ENCODE assay signal across 1 cellular context in the genomic region with DNA sequence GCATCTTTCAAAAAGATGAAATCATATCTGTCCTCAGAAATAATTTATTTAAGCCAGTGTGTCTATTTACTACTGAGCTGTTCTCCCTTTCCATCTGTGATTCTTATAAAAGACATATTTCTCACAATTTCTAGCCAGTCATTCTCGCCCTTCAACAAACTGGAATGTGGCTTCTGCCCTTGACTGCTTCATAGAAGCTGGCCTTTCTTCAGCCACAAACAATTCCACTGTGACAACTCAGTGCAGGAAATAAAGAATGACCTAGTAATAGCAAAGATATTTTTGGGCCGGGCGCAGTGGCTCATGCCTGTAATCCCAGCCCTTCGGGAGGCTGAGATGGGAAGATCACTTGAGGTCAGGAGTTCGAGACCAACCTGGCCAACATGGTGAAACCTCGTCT.
TF ChIP-seq lines count a peak whose summit lies in the region.

No MANE protein-coding gene starts in this region.

TF ChIP-seq in IMR-90, 13 proteins besides CTCF, POLR2A, EP300 and RAD21 (continued from another document):
- no peak for TF ChIP-seq RFX5 (IDR thresholded peaks at IDR 0.05; ENCODE audit: low read depth, low read length)
- no peak for TF ChIP-seq ELK1 (IDR thresholded peaks at IDR 0.05; ENCODE audit: borderline replicate concordance, low read depth, low read length)
- TF ChIP-seq CHD1 (IDR thresholded peaks at IDR 0.05; ENCODE audit: low read depth, low read length): no peak
- no peak for TF ChIP-seq RCOR1 (IDR thresholded peaks at IDR 0.05; ENCODE audit: insufficient replicate concordance, low read length)
- TF ChIP-seq FOS (IDR thresholded peaks at IDR 0.05; ENCODE audit: low read depth, low read length): no peak
- TF ChIP-seq, protein P1, sequence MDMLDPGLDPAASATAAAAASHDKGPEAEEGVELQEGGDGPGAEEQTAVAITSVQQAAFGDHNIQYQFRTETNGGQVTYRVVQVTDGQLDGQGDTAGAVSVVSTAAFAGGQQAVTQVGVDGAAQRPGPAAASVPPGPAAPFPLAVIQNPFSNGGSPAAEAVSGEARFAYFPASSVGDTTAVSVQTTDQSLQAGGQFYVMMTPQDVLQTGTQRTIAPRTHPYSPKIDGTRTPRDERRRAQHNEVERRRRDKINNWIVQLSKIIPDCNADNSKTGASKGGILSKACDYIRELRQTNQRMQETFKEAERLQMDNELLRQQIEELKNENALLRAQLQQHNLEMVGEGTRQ (IDR thresholded peaks at IDR 0.05; ENCODE audit: low read depth, low read length): no peak
- TF ChIP-seq MXI1 (IDR thresholded peaks at IDR 0.05; ENCODE audit: borderline replicate concordance, low read depth, low read length): no peak
- no peak for TF ChIP-seq MAZ (IDR thresholded peaks at IDR 0.05; ENCODE audit: borderline replicate concordance, low read depth, low read length)
- no peak for TF ChIP-seq NFE2L2 (IDR thresholded peaks at IDR 0.05; ENCODE audit: low read depth, low read length)
- no peak for TF ChIP-seq CEBPB (IDR thresholded peaks at IDR 0.05; ENCODE audit: low read depth, low read length)
- no peak for TF ChIP-seq BHLHE40 (IDR thresholded peaks at IDR 0.05; ENCODE audit: low read depth, low read length)
TF ChIP-seq in IMR-90: peak in this region for 0.
